In genomic region chr17:73998246-73999220, GRCh38 we compare ENCODE assay signal across 9 cellular contexts.
DNase-seq lines count a peak whose midpoint lies in the region; ATAC-seq and TF ChIP-seq lines count a peak whose summit lies in the region.
"Had no signal": no experiment of that assay in that cellular context is flagged by ENCODE, and none has a peak within 500 bp of the region (broad histone marks: within the 10 kb centered on the region; RNA-seq: fewer than 3 reads in every experiment).

No MANE protein-coding gene starts in this region.

- intact Hi-C loops in sciatic nerve (cut with DNase I) = no loop called here

- H3K4me2 ChIP-seq in DND-41 (ENCODE audit: insufficient read depth, low read length) = no peak overlapping the region

- H3K9me3 ChIP-seq in DND-41 (ENCODE audit: insufficient read depth, low read length, severe bottlenecking) = no peaks in the 10 kb centered on the region

- H3K27ac ChIP-seq in DND-41 (ENCODE audit: low read length) = no peak overlapping the region
- H3K27ac ChIP-seq: SK-N-MC had no signal

- H3K36me3 ChIP-seq in DND-41 (ENCODE audit: insufficient read depth, low read length) = no peaks in the 10 kb centered on the region

- no peak overlapping the region for H3K4me3 Mint-ChIP-seq in activated T-cell treated with anti-CD3 and anti-CD28 coated beads, Interleukin-2, amount 50 U/mL, for 24 hours

- peaks cover 10% of the 10 kb centered on the region for H3K27me3 Mint-ChIP-seq in activated T-cell treated with anti-CD3 and anti-CD28 coated beads, Interleukin-2, amount 50 U/mL, for 24 hours

- no peaks in the 10 kb centered on the region for H3K4me1 ChIP-seq in DND-41 (ENCODE audit: insufficient read depth, low read length)

- H3K9ac ChIP-seq in DND-41 (ENCODE audit: low read depth, low read length) = no peak overlapping the region

- H4K20me1 ChIP-seq in DND-41 (ENCODE audit: insufficient read depth, low read length) = no peaks in the 10 kb centered on the region

- no peaks in the 10 kb centered on the region for H3K36me3 Mint-ChIP-seq in activated T-cell treated with anti-CD3 and anti-CD28 coated beads, Interleukin-2, amount 50 U/mL, for 24 hours (ENCODE audit: low read depth)

- H3K9me3 Mint-ChIP-seq in activated T-cell treated with anti-CD3 and anti-CD28 coated beads, Interleukin-2, amount 50 U/mL, for 24 hours = no peaks in the 10 kb centered on the region

- DNase-seq in DND-41 = peak; percentile 30
- peak; percentile 21 to 48 for DNase-seq in NOMO-1 (lab: John Stamatoyannopoulos, UW; ENCODE audit: unreplicated experiment in 2 of 2)
- peak; percentile 77 for DNase-seq in activated T-cell treated with anti-CD3 and anti-CD28 coated beads, Interleukin-2, amount 50 U/mL, for 24 hours
- peak; percentile 71 for DNase-seq in germinal center (ENCODE audit: low spot score)
- no peak for DNase-seq in sciatic nerve (ENCODE audit: low spot score)

- H3K79me2 ChIP-seq in DND-41 (ENCODE audit: insufficient read depth, low read length) = no peaks in the 10 kb centered on the region

- H3K4me3 ChIP-seq in DND-41 (ENCODE audit: low read depth in 1 of 2, low read length in 2 of 2) = no peak overlapping the region
- H3K4me3 ChIP-seq: SK-N-MC had no signal

- peaks cover 4% of the 10 kb centered on the region for H3K27me3 ChIP-seq in DND-41 (ENCODE audit: insufficient read depth, low read length, poor library complexity)

- H2AFZ ChIP-seq in DND-41 (ENCODE audit: low read depth, low read length) = no peak overlapping the region

- H3K4me1 Mint-ChIP-seq in activated T-cell treated with anti-CD3 and anti-CD28 coated beads, Interleukin-2, amount 50 U/mL, for 24 hours (ENCODE audit: low read depth) = peaks cover 3% of the 10 kb centered on the region

- ATAC-seq in DND-41 (ENCODE audit: insufficient read depth, low read depth) (0 out of 3 replicates have a peak, but pooled peaks have one; percentile 35), HG02759 (IDR thresholded peaks at IDR 0.05; ENCODE audit: unreplicated experiment) (peak; percentile 71), sciatic nerve (peak; percentile 67), GM18517 (IDR thresholded peaks at IDR 0.05; ENCODE audit: unreplicated experiment) (no peak), GM19035 (IDR thresholded peaks at IDR 0.05; ENCODE audit: unreplicated experiment) (no peak)

- peak; percentile 73 for TF ChIP-seq CTCF in DND-41 (IDR thresholded peaks at IDR 0.05; ENCODE audit: borderline replicate concordance, extremely low read depth, low read length, poor library complexity, severe bottlenecking)

- no peak overlapping the region for H3K27ac Mint-ChIP-seq in activated T-cell treated with anti-CD3 and anti-CD28 coated beads, Interleukin-2, amount 50 U/mL, for 24 hours

Comparison
In these comparisons a context has a peak if more than half of its experiments do, and no peak if none do; other contexts are left out.
1. ATAC-seq: peak in DND-41 (single experiment), HG02759 (single experiment) and sciatic nerve (single experiment); none in GM18517 (single experiment) and GM19035 (single experiment).